ENCODE assay signal across 8 cellular contexts in the genomic region with DNA sequence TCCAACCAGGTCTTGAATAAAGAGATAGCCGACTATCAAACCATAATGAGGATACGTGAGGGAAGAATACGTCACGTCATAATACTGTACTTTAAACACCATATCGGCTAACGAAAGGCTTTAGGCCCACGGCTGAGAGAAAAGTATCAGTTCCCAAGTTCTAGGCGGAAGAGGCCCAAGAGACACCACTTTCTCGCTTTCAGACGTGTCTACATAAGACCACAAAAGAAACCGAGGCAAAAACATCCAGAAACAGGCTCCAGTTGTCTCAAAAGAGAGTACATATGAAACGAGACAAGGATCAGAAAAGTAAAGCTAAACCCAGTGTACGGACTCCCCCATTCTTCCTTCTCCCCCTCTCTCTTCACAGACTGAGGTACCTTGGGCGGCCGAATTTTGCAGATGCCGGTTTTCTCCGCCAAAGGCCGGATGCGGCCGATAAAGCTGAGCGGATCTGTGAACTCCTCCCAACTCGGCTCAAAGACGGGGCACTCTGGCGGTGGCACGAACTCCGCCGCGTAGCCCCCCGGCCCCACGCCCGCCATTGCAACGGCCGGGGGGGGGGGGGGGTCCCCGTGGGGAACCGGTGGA. TPM values are rescaled to one million over a fixed set of nuclear protein-coding genes. Genes with fewer than 3 reads are reported as not detected.
DNase-seq lines count a peak whose midpoint lies in the region; FAIRE-seq and TF ChIP-seq lines count a peak whose summit lies in the region.

No MANE protein-coding gene starts in this region.

- H2AFZ ChIP-seq in OCI-LY1 (ENCODE audit: low read length) = no peak overlapping the region

- TF ChIP-seq CTCF in OCI-LY1 (IDR thresholded peaks at IDR 0.05; ENCODE audit: low read length) = no peak
- no peak for TF ChIP-seq CTCF in astrocyte of the spinal cord (IDR thresholded peaks at IDR 0.05; ENCODE audit: low read depth, low read length)
- TF ChIP-seq CTCF in kidney (IDR thresholded peaks at IDR 0.05; ENCODE audit: borderline replicate concordance, extremely low read depth, insufficient read depth) = no peak

- no peaks in the 10 kb centered on the region for H3K9me2 ChIP-seq in OCI-LY1 (ENCODE audit: low read depth, low read length)

- H4K20me1 ChIP-seq in OCI-LY1 (ENCODE audit: insufficient read depth, low read length) = peaks cover 4% of the 10 kb centered on the region; the same call in 1 of the 2 replicates

- intact Hi-C loops in kidney (cut with DNase I) = no loop called here

- peak overlapping the region; percentile 90 for H3K4me2 ChIP-seq in OCI-LY1 (ENCODE audit: low read length)

- H3K4me3 ChIP-seq in HAP-1 (peak overlapping the region; percentile 92), OCI-LY1 (ENCODE audit: low read depth, low read length, poor library complexity, severe bottlenecking) (peak overlapping the region; percentile 81), astrocyte of the spinal cord (ENCODE audit: low read depth, low read length) (peak overlapping the region; percentile 76), kidney (ENCODE audit: low read length in 2 of 2) (peak overlapping the region; percentile 79 to 100)

- in situ Hi-C loops in HAP-1 (cut with MboI; ENCODE audit: low sequenced_read_pairs) = no loop called here
- in situ Hi-C loops in astrocyte of the spinal cord (cut with HindIII; ENCODE audit: low sequenced_read_pairs) = no loop called here

- FAIRE-seq in kidney (lab: Jason Lieb, UNC) = no peak

- peak; percentile 33 for DNase-seq in ELF-1 (ENCODE audit: low read depth, low spot score)
- DNase-seq in HAP-1 (ENCODE audit: low spot score in 2 of 2) = peak in 1 of 2 experiments; percentile 42
- peak; percentile 25 for DNase-seq in astrocyte of the spinal cord (ENCODE audit: low read depth, low spot score)
- DNase-seq in kidney = peak; percentile 81
- DNase-seq in stimulated activated CD4-positive, alpha-beta T cell treated with anti-CD3 and anti-CD28 coated beads, Interleukin-4, amount 100 ng/mL, for 1 hour = peak; percentile 43
- DNase-seq in NCI-H526 (lab: John Stamatoyannopoulos, UW) = no peak
- DNase-seq in NCI-H1436 treated with DMSO at 0.1 percent for 48 hours (lab: John Stamatoyannopoulos, UW) = no peak

- H3K9ac ChIP-seq in OCI-LY1 (ENCODE audit: low read length) = peak overlapping the region; percentile 87
- H3K9ac ChIP-seq in kidney (ENCODE audit: low read length in 2 of 2) = peak overlapping the region; percentile 77 to 99

- H3K4me1 ChIP-seq in HAP-1 (peaks cover 6% of the 10 kb centered on the region; the same call in 1 of the 2 replicates), OCI-LY1 (ENCODE audit: insufficient read depth, low read length, severe bottlenecking) (peaks cover 37% of the 10 kb centered on the region), kidney (ENCODE audit: control insufficient read depth in 1 of 2, insufficient read depth in 1 of 2, low read depth in 1 of 2, low read length in 2 of 2) (peaks cover 5 to 8% of the 10 kb centered on the region in 2 donors)

- H3K27ac ChIP-seq in OCI-LY1 (ENCODE audit: low read depth, low read length, poor library complexity, severe bottlenecking) = peak overlapping the region; percentile 88
- peak overlapping the region; percentile 98 to 99 for H3K27ac ChIP-seq in kidney (ENCODE audit: low read depth in 2 of 2, low read length in 2 of 2)

- H3K36me3 ChIP-seq in HAP-1 (replicated peaks) = peaks cover 13% of the 10 kb centered on the region
- H3K36me3 ChIP-seq in OCI-LY1 (ENCODE audit: insufficient read depth, low read length) = peaks cover 26% of the 10 kb centered on the region
- H3K36me3 ChIP-seq in kidney (ENCODE audit: control insufficient read depth in 1 of 2, insufficient read depth in 2 of 2, low read length in 2 of 2) = peaks cover 0 to 13% of the 10 kb centered on the region in 2 donors

- no peaks in the 10 kb centered on the region for H3F3A ChIP-seq in OCI-LY1 (ENCODE audit: insufficient read depth, low read length)

- H3K79me2 ChIP-seq in OCI-LY1 (ENCODE audit: insufficient read depth, low read length) = peaks cover 49% of the 10 kb centered on the region

- no peaks in the 10 kb centered on the region for H3K9me3 ChIP-seq in HAP-1
- H3K9me3 ChIP-seq in OCI-LY1 (ENCODE audit: low read length) = no peaks in the 10 kb centered on the region
- no peaks in the 10 kb centered on the region for H3K9me3 ChIP-seq in kidney (ENCODE audit: control insufficient read depth in 1 of 2, low read length in 2 of 2)

- H3K27me3 ChIP-seq in HAP-1 (ENCODE audit: low read depth) (no peaks in the 10 kb centered on the region), OCI-LY1 (ENCODE audit: insufficient read depth, low read length) (no peaks in the 10 kb centered on the region)

RNA-seq across cellular contexts. Expression of a gene that starts 0.5 kb away (rescaled TPM):
- total RNA-seq in kidney = 76.6 TPM
- 4.5 TPM for polyA plus RNA-seq in kidney (ENCODE audit: insufficient read depth, low read depth, low replicate concordance)

RNA-seq across cellular contexts. Expression of a gene that starts 12.8 kb away (rescaled TPM):
- 6.0 TPM for total RNA-seq in kidney
- 3.1 TPM for polyA plus RNA-seq in kidney (ENCODE audit: insufficient read depth, low read depth, low replicate concordance)

Comparison
In these comparisons a context has a peak if more than half of its experiments do, and no peak if none do; other contexts are left out.
1. DNase-seq: peak in ELF-1 (single experiment), astrocyte of the spinal cord (single experiment), kidney (single experiment) and stimulated activated CD4-positive, alpha-beta T cell treated with anti-CD3 and anti-CD28 coated beads, Interleukin-4, amount 100 ng/mL, for 1 hour (single experiment); none in NCI-H526 (0 of 2) and NCI-H1436 treated with DMSO at 0.1 percent for 48 hours (single experiment).
2. Peak in every context shown above with its lines, with median percentiles within 50 percentile points of each other: H3K4me3 ChIP-seq.